Comparison of ENCODE assay signal across 16 cellular contexts in genomic region chr19:39352549-39353285, GRCh38. TPM values are rescaled to one million over a fixed set of nuclear protein-coding genes. Genes with fewer than 3 reads are reported as not detected.
DNase-seq lines count a peak whose midpoint lies in the region; ATAC-seq and TF ChIP-seq lines count a peak whose summit lies in the region.
"Had no signal": no experiment of that assay in that cellular context is flagged by ENCODE, and none has a peak within 500 bp of the region (broad histone marks: within the 10 kb centered on the region; RNA-seq: fewer than 3 reads in every experiment).

No MANE protein-coding gene starts in this region.

- H3K4me3 Mint-ChIP-seq in HFFc6, result no peak overlapping the region
- no peak overlapping the region for H3K4me3 Mint-ChIP-seq in effector memory CD8-positive, alpha-beta T cell
- H3K4me3 Mint-ChIP-seq: activated T-cell treated with anti-CD3 and anti-CD28 coated beads, Interleukin-2, amount 50 U/mL, for 4 hours had no signal

- H3K9me3 Mint-ChIP-seq in HFFc6, result no peaks in the 10 kb centered on the region
- no peaks in the 10 kb centered on the region for H3K9me3 Mint-ChIP-seq in effector memory CD8-positive, alpha-beta T cell
- H3K9me3 Mint-ChIP-seq: activated T-cell treated with anti-CD3 and anti-CD28 coated beads, Interleukin-2, amount 50 U/mL, for 4 hours had no signal

- DNase-seq in AG20443 (ENCODE audit: low spot score), result peak; percentile 43
- DNase-seq in HFFc6, result no peak
- DNase-seq in effector memory CD8-positive, alpha-beta T cell, result no peak
- no peak for DNase-seq in sigmoid colon
- no peak for DNase-seq in coronary artery (ENCODE audit: low spot score)
- DNase-seq in DMS 273 treated with DMSO at 0.1 percent for 48 hours (lab: John Stamatoyannopoulos, UW), result no peak
- DNase-seq in NCI-H1105 treated with DMSO at 0.1 percent for 48 hours (lab: John Stamatoyannopoulos, UW), result no peak
- DNase-seq: activated CD4-positive, CD25-positive, alpha-beta regulatory T cell treated with anti-CD3 and anti-CD28 coated beads, Interleukin-2, amount 50 U/mL, for 72 hours; activated T-cell treated with anti-CD3 and anti-CD28 coated beads, Interleukin-2, amount 50 U/mL, for 4 hours; KG1; NCI-H1092 treated with DMSO at 0.1 percent for 48 hours; stimulated activated CD4-positive, alpha-beta T cell treated with anti-CD3 and anti-CD28 coated beads, Interleukin-15, amount 100 ng/mL, for 24 hours had no signal

- H3K36me3 ChIP-seq in sigmoid colon, result peaks cover 18 to 86% (median 35%) of the 10 kb centered on the region in 4 donors

- TF ChIP-seq POLR2A in sigmoid colon (IDR thresholded peaks at IDR 0.05), result no peak

- intact Hi-C loops in sigmoid colon (cut with DNase I), result no loop called here

- H3K27ac ChIP-seq in sigmoid colon, result peak overlapping the region in 3 of 4 donors; percentile 12 to 47 (median 23)
- peak overlapping the region in 1 of 2 donors; percentile 36 for H3K27ac ChIP-seq in coronary artery
- H3K27ac ChIP-seq: C4-2B, parathyroid adenoma had no signal

- H3K4me1 Mint-ChIP-seq in HFFc6 (ENCODE audit: low read depth), result peaks cover 30% of the 10 kb centered on the region
- peaks cover 7 to 17% of the 10 kb centered on the region in 2 donors for H3K4me1 Mint-ChIP-seq in effector memory CD8-positive, alpha-beta T cell (ENCODE audit: low read depth in 2 of 2)

- TF ChIP-seq CTCF in HFFc6 (IDR thresholded peaks at IDR 0.05), result no peak
- no peak for TF ChIP-seq CTCF in sigmoid colon (IDR thresholded peaks at IDR 0.05)
- no peak for TF ChIP-seq CTCF in coronary artery (IDR thresholded peaks at IDR 0.05)

- ATAC-seq in effector memory CD8-positive, alpha-beta T cell (replicated peaks), result no peak
- ATAC-seq in HG03159 (IDR thresholded peaks at IDR 0.05; ENCODE audit: unreplicated experiment), result no peak

- H3K27ac Mint-ChIP-seq in HFFc6, result peak overlapping the region; percentile 52
- peak overlapping the region; percentile 35 to 51 for H3K27ac Mint-ChIP-seq in effector memory CD8-positive, alpha-beta T cell

- peaks cover 39% of the 10 kb centered on the region for H3K36me3 Mint-ChIP-seq in HFFc6 (ENCODE audit: low read depth)
- H3K36me3 Mint-ChIP-seq in effector memory CD8-positive, alpha-beta T cell (ENCODE audit: insufficient read depth), result peaks cover 52% of the 10 kb centered on the region

- H3K27me3 ChIP-seq in sigmoid colon, result no peaks in the 10 kb centered on the region

- H3K4me3 ChIP-seq in sigmoid colon (no peak overlapping the region), coronary artery (no peak overlapping the region)

- WGBS in sigmoid colon, 2 donors, result 81 to 87% methylated on average over 10 of the region's 10 CpGs

- peaks cover 0 to 18% (median 8%) of the 10 kb centered on the region in 4 donors for H3K4me1 ChIP-seq in sigmoid colon
- H3K4me1 ChIP-seq: parathyroid adenoma had no signal

- H3K9me3 ChIP-seq in sigmoid colon, result no peaks in the 10 kb centered on the region

- TF ChIP-seq EP300 in sigmoid colon (IDR thresholded peaks at IDR 0.05), result no peak

- H3K27me3 Mint-ChIP-seq in HFFc6 (ENCODE audit: insufficient read depth), result no peaks in the 10 kb centered on the region
- H3K27me3 Mint-ChIP-seq in effector memory CD8-positive, alpha-beta T cell, result no peaks in the 10 kb centered on the region

RNA-seq across cellular contexts. Expression of gene SAMD4B, which starts 10.5 kb away (rescaled TPM):
- 100 to 1,000 TPM; 107 to 133 (median 124) TPM for total RNA-seq in HFFc6 (2021; fragmentation: NEBNext Ultra II Directional; extraction: Animal tissue kit (Norgen Biotek cat#: 25700))
- total RNA-seq in sigmoid colon, result 10 to 100 TPM; 37.8 to 83.6 (median 65.4) TPM
- 10 to 100 TPM; 28.4 to 79.4 (median 38.4) TPM for polyA plus RNA-seq in sigmoid colon

RNA-seq across cellular contexts. Expression of gene GMFG, which starts 16.9 kb away (rescaled TPM):
- total RNA-seq in HFFc6 (2021; fragmentation: NEBNext Ultra II Directional; extraction: Animal tissue kit (Norgen Biotek cat#: 25700)), result 1 to 10 TPM in 1 of 6 experiments, under 1 TPM in 5; 0.37 to 1.1 (median 0.77) TPM
- total RNA-seq in sigmoid colon, result 10 to 100 TPM in 1 of 4 donors, 1 to 10 TPM in 3; 5.3 to 23.1 (median 8.6) TPM
- 10 to 100 TPM; 37.2 to 98.6 (median 56.5) TPM for polyA plus RNA-seq in sigmoid colon
- polyA plus RNA-seq: keratinocyte had no signal

RNA-seq across cellular contexts. Expression of gene LRFN1, which starts 32.1 kb away (rescaled TPM):
- under 1 TPM in 2 of 6 experiments, not detected in 4; 0.07 to 0.14 TPM for total RNA-seq in HFFc6 (2021; fragmentation: NEBNext Ultra II Directional; extraction: Animal tissue kit (Norgen Biotek cat#: 25700))
- 1 to 10 TPM in 3 of 4 donors, under 1 TPM in 1; 0.82 to 1.8 (median 1.2) TPM for total RNA-seq in sigmoid colon
- polyA plus RNA-seq in sigmoid colon, result 1 to 10 TPM in 1 of 3 donors, under 1 TPM in 2; under 0.01 to 1.0 (median 0.23) TPM

RNA-seq across cellular contexts. Expression of gene PAF1, which starts 38.2 kb away (rescaled TPM):
- total RNA-seq in HFFc6 (2021; fragmentation: NEBNext Ultra II Directional; extraction: Animal tissue kit (Norgen Biotek cat#: 25700)), result 10 to 100 TPM; 46.8 to 70.0 (median 60.6) TPM
- total RNA-seq in sigmoid colon, result 10 to 100 TPM; 37.5 to 51.8 (median 43.5) TPM
- 10 to 100 TPM; 28.2 to 40.5 (median 37.2) TPM for polyA plus RNA-seq in sigmoid colon

RNA-seq across cellular contexts. Expression of gene MED29, which starts 38.5 kb away (rescaled TPM):
- total RNA-seq in HFFc6 (2021; fragmentation: NEBNext Ultra II Directional; extraction: Animal tissue kit (Norgen Biotek cat#: 25700)), result 10 to 100 TPM; 38.2 to 48.5 (median 45.2) TPM
- total RNA-seq in sigmoid colon, result 10 to 100 TPM; 25.2 to 44.6 (median 33.7) TPM
- polyA plus RNA-seq in sigmoid colon, result 10 to 100 TPM; 22.8 to 33.5 (median 31.0) TPM
